In genomic region chr15:65355983-65356353, GRCh38 we compare ENCODE assay signal across 11 cellular contexts. TPM values are rescaled to one million over a fixed set of nuclear protein-coding genes. Genes with fewer than 3 reads are reported as not detected.
DNase-seq lines count a peak whose midpoint lies in the region; ATAC-seq and TF ChIP-seq lines count a peak whose summit lies in the region.
"Had no signal": no experiment of that assay in that cellular context is flagged by ENCODE, and none has a peak within 500 bp of the region (broad histone marks: within the 10 kb centered on the region; RNA-seq: fewer than 3 reads in every experiment).

No MANE protein-coding gene starts in this region.

- H3K36me3 ChIP-seq in esophagus squamous epithelium = no peaks in the 10 kb centered on the region
- peaks cover 3% of the 10 kb centered on the region for H3K36me3 ChIP-seq in neural progenitor cell
- H3K36me3 ChIP-seq in aorta (ENCODE audit: control insufficient read depth in 1 of 2, insufficient read depth in 2 of 2, low read length in 1 of 2) = no peaks in the 10 kb centered on the region

- peaks cover 11% of the 10 kb centered on the region for H3K9me3 Mint-ChIP-seq in stimulated activated naive CD8-positive, alpha-beta T cell treated with anti-CD3 and anti-CD28 coated beads, Interleukin-15, Interleukin-2, amounts not matched to agents 100 ng/mL and 50 ng/mL, for 24 hours
- H3K9me3 Mint-ChIP-seq in neural progenitor cell = peaks cover 25% of the 10 kb centered on the region

- peaks cover 19% of the 10 kb centered on the region for H3K79me2 ChIP-seq in neural progenitor cell (ENCODE audit: low read depth)

- H3K4me1 ChIP-seq in esophagus squamous epithelium (peaks cover 6 to 15% (median 10%) of the 10 kb centered on the region in 3 donors), neural progenitor cell (peaks cover 37% of the 10 kb centered on the region), aorta (ENCODE audit: control insufficient read depth in 1 of 2, insufficient read depth in 2 of 2, low read length in 2 of 2) (no peaks in the 10 kb centered on the region)

- TF ChIP-seq CTCF in esophagus squamous epithelium (IDR thresholded peaks at IDR 0.05) (no peak), neural progenitor cell (IDR thresholded peaks at IDR 0.05) (peak; percentile 18)

- no peak overlapping the region for H2AFZ ChIP-seq in neural progenitor cell (replicated peaks)

- H3F3A ChIP-seq in neural progenitor cell (ENCODE audit: low read depth) = peaks cover 43% of the 10 kb centered on the region

- H3K27me3 Mint-ChIP-seq in stimulated activated naive CD8-positive, alpha-beta T cell treated with anti-CD3 and anti-CD28 coated beads, Interleukin-15, Interleukin-2, amounts not matched to agents 100 ng/mL and 50 ng/mL, for 24 hours = peaks cover 56% of the 10 kb centered on the region
- peaks cover 4% of the 10 kb centered on the region for H3K27me3 Mint-ChIP-seq in neural progenitor cell (ENCODE audit: insufficient read depth, low read depth)

- H3K9ac ChIP-seq in neural progenitor cell = no peak overlapping the region

- H3K4me3 ChIP-seq in esophagus squamous epithelium (peak overlapping the region; percentile 6 to 66 (median 43)), neural progenitor cell (peak overlapping the region; percentile 48), aorta (ENCODE audit: low read length in 2 of 2) (peak overlapping the region; percentile 31 to 60)

- H3K9me3 ChIP-seq in esophagus squamous epithelium = peaks cover 0 to 5% (median 0%) of the 10 kb centered on the region in 3 donors
- peaks cover 17% of the 10 kb centered on the region for H3K9me3 ChIP-seq in neural progenitor cell (ENCODE audit: low read depth)
- no peaks in the 10 kb centered on the region for H3K9me3 ChIP-seq in aorta (ENCODE audit: control insufficient read depth, low read length)

- H3K27me3 ChIP-seq in esophagus squamous epithelium (peaks cover 0 to 70% (median 12%) of the 10 kb centered on the region in 4 donors), neural progenitor cell (peaks cover 51% of the 10 kb centered on the region), aorta (ENCODE audit: control insufficient read depth in 1 of 2, insufficient read depth in 2 of 2, low read length in 1 of 2) (no peaks in the 10 kb centered on the region)

- H3K36me3 Mint-ChIP-seq in stimulated activated naive CD8-positive, alpha-beta T cell treated with anti-CD3 and anti-CD28 coated beads, Interleukin-15, Interleukin-2, amounts not matched to agents 100 ng/mL and 50 ng/mL, for 24 hours (ENCODE audit: low read depth) = no peaks in the 10 kb centered on the region
- peaks cover 28% of the 10 kb centered on the region for H3K36me3 Mint-ChIP-seq in neural progenitor cell

- peaks cover 2% of the 10 kb centered on the region for H4K20me1 ChIP-seq in neural progenitor cell (ENCODE audit: low read depth)

- ATAC-seq in stimulated activated naive CD8-positive, alpha-beta T cell treated with anti-CD3 and anti-CD28 coated beads, Interleukin-15, Interleukin-2, amounts not matched to agents 100 U/mL and 50 U/mL, for 24 hours = no peak
- ATAC-seq in aorta (ENCODE audit: low FRiP score) = no peak

- TF ChIP-seq POLR2A in esophagus squamous epithelium (IDR thresholded peaks at IDR 0.05) = no peak

- 27 to 44% methylated on average over 4 to 7 of the region's 18 CpGs for WGBS in esophagus squamous epithelium, 2 donors
- WGBS in aorta, 2 donors = 23% methylated on average over 18 of the region's 18 CpGs

- H3K27ac ChIP-seq in esophagus squamous epithelium (no peak overlapping the region), neural progenitor cell (peak overlapping the region; percentile 97), aorta (ENCODE audit: low read depth in 1 of 2, low read length in 2 of 2) (no peak overlapping the region)

- H3K4me2 ChIP-seq in neural progenitor cell = peak overlapping the region; percentile 82

- peaks cover 5% of the 10 kb centered on the region for H3K4me1 Mint-ChIP-seq in stimulated activated naive CD8-positive, alpha-beta T cell treated with anti-CD3 and anti-CD28 coated beads, Interleukin-15, Interleukin-2, amounts not matched to agents 100 ng/mL and 50 ng/mL, for 24 hours (ENCODE audit: low read depth)
- peaks cover 47% of the 10 kb centered on the region for H3K4me1 Mint-ChIP-seq in neural progenitor cell

- peak overlapping the region; percentile 1 for H3K4me3 Mint-ChIP-seq in stimulated activated naive CD8-positive, alpha-beta T cell treated with anti-CD3 and anti-CD28 coated beads, Interleukin-15, Interleukin-2, amounts not matched to agents 100 ng/mL and 50 ng/mL, for 24 hours
- H3K4me3 Mint-ChIP-seq in neural progenitor cell = peak overlapping the region; percentile 74

- H3K27ac Mint-ChIP-seq in stimulated activated naive CD8-positive, alpha-beta T cell treated with anti-CD3 and anti-CD28 coated beads, Interleukin-15, Interleukin-2, amounts not matched to agents 100 ng/mL and 50 ng/mL, for 24 hours = no peak overlapping the region
- peak overlapping the region; percentile 72 for H3K27ac Mint-ChIP-seq in neural progenitor cell

- DNase-seq in stimulated activated naive CD8-positive, alpha-beta T cell treated with anti-CD3 and anti-CD28 coated beads, Interleukin-15, Interleukin-2, amounts not matched to agents 100 U/mL and 50 U/mL, for 24 hours = no peak
- DNase-seq in esophagus squamous epithelium (lab: John Stamatoyannopoulos, UW) (no peak), neural progenitor cell (ENCODE audit: low spot score) (peak; percentile 81), aorta (peak in 1 of 2 donors; percentile 20), SHP77 (lab: John Stamatoyannopoulos, UW) (no peak), dermis blood vessel endothelial cell (no peak), NCI-H1436 (lab: John Stamatoyannopoulos, UW) (no peak)
- DNase-seq: EL had no signal

- intact Hi-C loops in esophagus squamous epithelium (cut with DNase I) (no loop called here), aorta (cut with DNase I) (no loop called here)

RNA-seq across cellular contexts. Expression of gene IGDCC3, which starts 21.8 kb away (rescaled TPM):
- not detected for total RNA-seq in esophagus squamous epithelium
- total RNA-seq in neural progenitor cell (ENCODE audit: low replicate concordance) = 15.8 and 29.4 TPM in 2 replicates
- total RNA-seq in aorta = not detected
- not detected for polyA plus RNA-seq in aorta
- not detected in 2 replicates for total RNA-seq in dermis blood vessel endothelial cell
- total RNA-seq: mononuclear cell had no signal

RNA-seq across cellular contexts. Expression of gene RNU5B-1, which starts 51.5 kb away (rescaled TPM):
- not detected for total RNA-seq in esophagus squamous epithelium
- total RNA-seq in neural progenitor cell (ENCODE audit: low replicate concordance) = not detected in 2 replicates
- total RNA-seq in aorta = 10 to 100 TPM; 18.7 to 40.6 TPM
- not detected for polyA plus RNA-seq in aorta
- not detected in 2 replicates for total RNA-seq in dermis blood vessel endothelial cell
- total RNA-seq: HT1080, mononuclear cell had no signal

Comparison
In these comparisons a context has a peak if more than half of its experiments do, and no peak if none do; other contexts are left out.
1. RNA of gene IGDCC3, which starts 21.8 kb away (total RNA-seq): 15.8 to 29.4 TPM in neural progenitor cell; not detected in aorta, not detected in esophagus squamous epithelium and not detected in dermis blood vessel endothelial cell; every median in the first group is over 10 times any median in the second.
2. RNA of gene RNU5B-1, which starts 51.5 kb away (total RNA-seq): 18.7 to 40.6 TPM in aorta; not detected in esophagus squamous epithelium, not detected in neural progenitor cell and not detected in dermis blood vessel endothelial cell; every median in the first group is over 10 times any median in the second.
3. Peak in every context shown above with its lines, with median percentiles within 50 percentile points of each other: H3K4me3 ChIP-seq.